In genomic region chr6:28943223-28943556, GRCh38 we compare ENCODE assay signal across 8 cellular contexts. TPM values are rescaled to one million over a fixed set of nuclear protein-coding genes. Genes with fewer than 3 reads are reported as not detected.
DNase-seq lines count a peak whose midpoint lies in the region; ATAC-seq, FAIRE-seq and TF ChIP-seq lines count a peak whose summit lies in the region.

No MANE protein-coding gene starts in this region.

- no peaks in the 10 kb centered on the region for H3K9me1 ChIP-seq in endothelial cell of umbilical vein (replicated peaks; ENCODE audit: control insufficient read depth, extremely low read depth, insufficient read depth, low read length)

- H3K4me2 ChIP-seq in OCI-LY7 (ENCODE audit: low read length) (peak overlapping the region; percentile 99), endothelial cell of umbilical vein (ENCODE audit: insufficient read depth, low read length) (peak overlapping the region; percentile 5)

- no peak for ATAC-seq in sciatic nerve

- DNase-seq in NCI-H1105 treated with DMSO at 0.1 percent for 48 hours (lab: John Stamatoyannopoulos, UW), result peak; percentile 36
- DNase-seq in NCI-H1105 (lab: John Stamatoyannopoulos, UW), result no peak
- no peak for DNase-seq in OCI-LY7 (ENCODE audit: low spot score)
- DNase-seq in endothelial cell of umbilical vein (ENCODE audit: low read depth, low spot score), result peak; percentile 23
- DNase-seq in sigmoid colon, result no peak
- DNase-seq in HuH-7 (ENCODE audit: low spot score), result no peak
- no peak for DNase-seq in sciatic nerve (ENCODE audit: low spot score)
- DNase-seq in NCI-H146 treated with DMSO at 0.1 percent for 48 hours (lab: John Stamatoyannopoulos, UW; ENCODE audit: unreplicated experiment), result no peak

- TF ChIP-seq POLR2A in endothelial cell of umbilical vein (IDR thresholded peaks at IDR 0.05; ENCODE audit: low read depth, low read length) (no peak), sigmoid colon (IDR thresholded peaks at IDR 0.05) (no peak)

- intact Hi-C loops in OCI-LY7 (cut with micrococcal nuclease; ENCODE audit: unreplicated experiment) (loop anchor here (5.0 kb wide), 2 partner anchors 81 to 296 kb away; no protein-coding TSS in a partner anchor), endothelial cell of umbilical vein (cut with micrococcal nuclease) (loop anchor here (5.0 kb wide), 3 partner anchors 271 to 401 kb away; no protein-coding TSS in a partner anchor), sigmoid colon (cut with DNase I) (loop anchor here (5.0 kb wide), 3 partner anchors 106 to 1466 kb away; no protein-coding TSS in a partner anchor), sciatic nerve (cut with DNase I) (no loop called here)

- H4K20me1 ChIP-seq in OCI-LY7 (ENCODE audit: insufficient read depth, low read length), result no peaks in the 10 kb centered on the region
- H4K20me1 ChIP-seq in endothelial cell of umbilical vein (replicated peaks; ENCODE audit: control insufficient read depth, extremely low read depth, insufficient read depth, low read length), result no peaks in the 10 kb centered on the region

- H3K9me3 ChIP-seq in OCI-LY7 (ENCODE audit: low read length) (peaks cover 10% of the 10 kb centered on the region; the same call in 1 of the 2 replicates), endothelial cell of umbilical vein (replicated peaks; ENCODE audit: control insufficient read depth, insufficient read depth, low read length) (no peaks in the 10 kb centered on the region), sigmoid colon (no peaks in the 10 kb centered on the region)

- no peaks in the 10 kb centered on the region for H3K9me2 ChIP-seq in OCI-LY7 (ENCODE audit: insufficient read depth, low read length)

- dilution Hi-C loops in endothelial cell of umbilical vein (cut with MboI; ENCODE audit: extremely low pct_ligation_motif_present, low sequenced_read_pairs), result no loop called here

- H3K4me1 ChIP-seq in OCI-LY7 (ENCODE audit: insufficient read depth, low read length, poor library complexity, severe bottlenecking) (peaks cover 48% of the 10 kb centered on the region), endothelial cell of umbilical vein (ENCODE audit: control insufficient read depth, extremely low read depth, insufficient read depth, low read length) (peaks cover 18% of the 10 kb centered on the region), sigmoid colon (peaks cover 0 to 24% (median 15%) of the 10 kb centered on the region in 4 donors)

- H3K9ac ChIP-seq in endothelial cell of umbilical vein (replicated peaks; ENCODE audit: extremely low read depth, insufficient read depth, low read length), result no peak overlapping the region

- no peak for TF ChIP-seq CTCF in OCI-LY7 (conservative IDR thresholded peaks at IDR 0.05; ENCODE audit: low read length)
- TF ChIP-seq CTCF in endothelial cell of umbilical vein (IDR thresholded peaks at IDR 0.05; ENCODE audit: extremely low read depth in 1 of 2, insufficient read depth in 1 of 2, low read depth in 1 of 2, low read length in 2 of 2), result no peak
- TF ChIP-seq CTCF in sigmoid colon (IDR thresholded peaks at IDR 0.05), result no peak

- peak overlapping the region; percentile 99; the same call in 1 of the 2 replicates for H2AFZ ChIP-seq in OCI-LY7 (ENCODE audit: low read length)
- no peak overlapping the region for H2AFZ ChIP-seq in endothelial cell of umbilical vein (ENCODE audit: low read depth, low read length)

- 42 to 48% methylated on average over 6 of the region's 6 CpGs for WGBS in sigmoid colon, 2 donors

- no peaks in the 10 kb centered on the region for H3K79me2 ChIP-seq in OCI-LY7 (ENCODE audit: insufficient read depth, low read depth, low read length)
- no peaks in the 10 kb centered on the region for H3K79me2 ChIP-seq in endothelial cell of umbilical vein (ENCODE audit: control insufficient read depth, insufficient read depth, low read length)

- H3K4me3 ChIP-seq in OCI-LY7 (ENCODE audit: low read depth, low read length, poor library complexity, severe bottlenecking) (peak overlapping the region; percentile 75), endothelial cell of umbilical vein (replicated peaks in 1 of 3; ENCODE audit: insufficient read depth in 1 of 3, low read depth in 1 of 3, low read length in 3 of 3) (no peak overlapping the region), sigmoid colon (peak overlapping the region in 3 of 4 donors; percentile 40 to 53 (median 49))

- no peaks in the 10 kb centered on the region for H3K36me3 ChIP-seq in OCI-LY7 (ENCODE audit: insufficient read depth, low read length)
- H3K36me3 ChIP-seq in endothelial cell of umbilical vein (ENCODE audit: control insufficient read depth in 2 of 2, extremely low read depth in 1 of 2, insufficient read depth in 2 of 2, low read length in 2 of 2), result no peaks in the 10 kb centered on the region
- H3K36me3 ChIP-seq in sigmoid colon, result no peaks in the 10 kb centered on the region

- no peak for FAIRE-seq in endothelial cell of umbilical vein (lab: Jason Lieb, UNC)

- POLR2A ChIA-PET in OCI-LY7 (lab: Charles Lee), result no interaction called here
- POLR2A ChIA-PET in endothelial cell of umbilical vein (lab: Charles Lee), result no interaction called here

- no peak overlapping the region for H3K27ac ChIP-seq in OCI-LY7 (ENCODE audit: low read depth, low read length, poor library complexity, severe bottlenecking)
- no peak overlapping the region for H3K27ac ChIP-seq in endothelial cell of umbilical vein (ENCODE audit: insufficient read depth, low read depth, low read length)
- H3K27ac ChIP-seq in sigmoid colon, result peak overlapping the region in 1 of 4 donors; percentile 83

- H3K27me3 ChIP-seq in endothelial cell of umbilical vein (ENCODE audit: control insufficient read depth in 2 of 2, insufficient read depth in 2 of 2, low read length in 2 of 2) (no peaks in the 10 kb centered on the region), sigmoid colon (no peaks in the 10 kb centered on the region)

- no TSS peak for BruUV-seq in OCI-LY7 (replicated peaks; lab: Mats Ljungman, UMichigan)
- BruUV-seq in endothelial cell of umbilical vein (replicated peaks; lab: Mats Ljungman, UMichigan), result no TSS peak

- TF ChIP-seq EP300 in sigmoid colon (IDR thresholded peaks at IDR 0.05), result no peak

- CTCF ChIA-PET in OCI-LY7 (lab: Charles Lee; ENCODE audit: unreplicated experiment) (no interaction called here), endothelial cell of umbilical vein (lab: Charles Lee) (no interaction called here)

TF ChIP-seq in endothelial cell of umbilical vein, 7 proteins besides CTCF, POLR2A, EP300 and RAD21:
- TF ChIP-seq MAX (IDR thresholded peaks at IDR 0.05; ENCODE audit: insufficient read depth, insufficient read length), result no peak
- no peak for TF ChIP-seq JUN (IDR thresholded peaks at IDR 0.05; ENCODE audit: borderline replicate concordance, insufficient read depth, insufficient read length, low read depth)
- no peak for TF ChIP-seq EZH2 (IDR thresholded peaks at IDR 0.05; ENCODE audit: borderline replicate concordance, low read depth, low read length, severe bottlenecking)
- no peak for TF ChIP-seq GATA2 (IDR thresholded peaks at IDR 0.05; ENCODE audit: insufficient read depth, insufficient read length, low read depth, low read length)
- no peak for TF ChIP-seq MYC (IDR thresholded peaks at IDR 0.05; ENCODE audit: low read depth, low read length)
- no peak for TF ChIP-seq FOS (IDR thresholded peaks at IDR 0.05; ENCODE audit: borderline replicate concordance, insufficient read depth, low read length)
- TF ChIP-seq POLR2AphosphoS5 (IDR thresholded peaks at IDR 0.05; ENCODE audit: insufficient read depth, low read depth, low read length), result no peak
TF ChIP-seq in endothelial cell of umbilical vein: peak in this region for 0.

RNA-seq across cellular contexts. Expression of gene TRIM27, which starts 19.4 kb away (rescaled TPM):
- 126 and 130 TPM in 2 replicates for total RNA-seq in OCI-LY7 (2014; rRNA removed; shearing (Covaris generic))
- total RNA-seq in OCI-LY7 (2022), result 112 and 116 TPM in 2 replicates
- 67.5 and 69.2 TPM in 2 replicates for total RNA-seq in endothelial cell of umbilical vein
- polyA plus RNA-seq in endothelial cell of umbilical vein, result 67.1 and 71.9 TPM in 2 replicates
- polyA plus RNA-seq in endothelial cell of umbilical vein (2011; cell fraction: cytosol; rRNA removed), result 46.7 and 47.8 TPM in 2 replicates
- polyA plus RNA-seq in endothelial cell of umbilical vein (2011; cell fraction: nucleus; rRNA removed), result 101 and 124 TPM in 2 replicates
- polyA plus RNA-seq in endothelial cell of umbilical vein (2012), result 38.5 and 44.5 TPM in 2 replicates
- 97.6 and 98.7 TPM in 2 replicates for polyA minus RNA-seq in endothelial cell of umbilical vein
- 76.8 TPM for polyA minus RNA-seq in endothelial cell of umbilical vein (2011; cell fraction: cytosol; rRNA and poly(A)+ RNA removed)
- 57.8 and 68.6 TPM in 2 replicates for polyA minus RNA-seq in endothelial cell of umbilical vein (2011; cell fraction: nucleus; rRNA and poly(A)+ RNA removed)
- 10 to 100 TPM; 31.9 to 40.0 (median 36.1) TPM for total RNA-seq in sigmoid colon
- polyA plus RNA-seq in sigmoid colon, result 10 to 100 TPM; 19.2 to 38.7 (median 27.6) TPM
- total RNA-seq in sciatic nerve, result 50.0 TPM

Comparison
In these comparisons a context has a peak if more than half of its experiments do, and no peak if none do; other contexts are left out.
1. DNase-seq: peak in NCI-H1105 treated with DMSO at 0.1 percent for 48 hours (single experiment) and endothelial cell of umbilical vein (single experiment); none in NCI-H1105 (single experiment), OCI-LY7 (single experiment), sigmoid colon (single experiment), HuH-7 (single experiment), sciatic nerve (single experiment) and NCI-H146 treated with DMSO at 0.1 percent for 48 hours (single experiment).
2. H3K4me3 ChIP-seq: peak in OCI-LY7 (single experiment) and sigmoid colon (3 of 4); none in endothelial cell of umbilical vein (0 of 3).